ENCODE assay signal across 8 cellular contexts in the genomic region with DNA sequence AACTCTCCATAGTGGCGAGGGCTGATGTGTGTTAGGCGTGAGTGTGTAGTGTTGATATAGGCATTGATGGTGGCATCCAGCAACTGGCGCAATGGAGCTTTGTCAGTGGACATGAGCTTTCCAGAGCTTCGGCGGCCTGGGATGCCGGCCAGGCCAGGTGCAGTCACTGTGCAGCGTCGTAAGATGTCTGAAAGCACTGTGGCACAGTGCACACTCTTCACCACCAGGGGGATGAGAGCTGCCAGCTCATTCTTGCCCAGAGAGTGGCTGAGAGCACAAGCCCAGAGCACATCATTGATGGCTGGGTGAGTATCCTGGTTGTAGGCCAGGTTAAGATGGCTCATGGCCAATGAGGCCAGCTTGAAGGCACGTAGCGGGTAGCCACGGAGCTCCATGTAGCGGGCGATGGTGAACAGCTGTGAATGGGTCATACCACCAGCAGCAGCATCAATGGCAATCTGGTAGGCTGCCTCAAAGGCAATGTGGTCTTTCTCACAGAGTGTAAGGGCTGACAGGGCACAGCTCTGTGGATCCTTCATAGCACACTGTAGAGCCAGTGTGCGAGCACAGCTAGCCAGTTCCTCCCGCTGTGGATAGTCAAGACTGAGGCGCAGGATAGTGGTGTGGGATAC. TPM values are rescaled to one million over a fixed set of nuclear protein-coding genes. Genes with fewer than 3 reads are reported as not detected.
A peak's percentile ranks its signal among the peaks of the same experiment; 100 is the strongest.
DNase-seq lines count a peak whose midpoint lies in the region; ATAC-seq, FAIRE-seq and TF ChIP-seq lines count a peak whose summit lies in the region.

No MANE protein-coding gene starts in this region.

- H3K9me3 ChIP-seq in SK-N-SH (no peaks in the 10 kb centered on the region), left ventricle myocardium inferior (replicated peaks) (no peaks in the 10 kb centered on the region), gastrocnemius medialis (no peaks in the 10 kb centered on the region)

- H3K79me2 ChIP-seq in SK-N-SH (ENCODE audit: insufficient read depth) = peaks cover 2% of the 10 kb centered on the region; the same call in 1 of the 2 replicates

- 68% methylated on average over 13 of the region's 16 CpGs for whole genome bisulfite sequencing in SK-N-SH (ENCODE audit: low lambda C conversion rate)

- no peak overlapping the region for H2AFZ ChIP-seq in SK-N-SH (ENCODE audit: low read depth)

- H3K4me3 ChIP-seq in SK-N-SH (ENCODE audit: low read depth in 2 of 2, low read length in 1 of 2) (no peak overlapping the region), left ventricle myocardium inferior (no peak overlapping the region), gastrocnemius medialis (no peak overlapping the region)

- in situ Hi-C loops in gastrocnemius medialis (cut with MboI; ENCODE audit: low sequenced_read_pairs in 4 of 4) = loop anchor here (5.0 to 25.0 kb wide), 7 partner anchors 279 to 546 kb away; a partner anchor contains a TSS

- intact Hi-C loops in left ventricle myocardium inferior (cut with micrococcal nuclease) = loop anchor here (10.0 kb wide), 1 partner anchor 476 kb away; a partner anchor contains a TSS
- intact Hi-C loops in gastrocnemius medialis (cut with DNase I; ENCODE audit: low total_unique reads) = loop anchor here (10.0 kb wide), 1 partner anchor 184 kb away; no protein-coding TSS in a partner anchor

- H3K27ac ChIP-seq in SK-N-SH (ENCODE audit: low read depth in 2 of 2, low read length in 1 of 2) = no peak overlapping the region; a peak in 1 of 4 replicates
- no peak overlapping the region for H3K27ac ChIP-seq in left ventricle myocardium inferior (replicated peaks)
- no peak overlapping the region for H3K27ac ChIP-seq in gastrocnemius medialis

- TF ChIP-seq CTCF in SK-N-SH (IDR thresholded peaks at IDR 0.05) (peak; percentile 72), left ventricle myocardium inferior (IDR thresholded peaks at IDR 0.05; ENCODE audit: borderline replicate concordance) (peak; percentile 66), gastrocnemius medialis (IDR thresholded peaks at IDR 0.05 in 4 of 5, conservative IDR thresholded peaks at IDR 0.05 in 1 of 5) (peak in 4 of 5 experiments; percentile 35 to 52 (median 43))

- no peak overlapping the region for H3K9ac ChIP-seq in SK-N-SH

- H4K20me1 ChIP-seq in SK-N-SH (ENCODE audit: insufficient read depth) = no peaks in the 10 kb centered on the region

- DNase-seq in AML-193 (lab: John Stamatoyannopoulos, UW) = peak; percentile 29 to 38
- no peak for DNase-seq in GM19239 (ENCODE audit: insufficient read length, low spot score)
- peak; percentile 78 for DNase-seq in LHCN-M2 (ENCODE audit: low read depth)
- DNase-seq in SK-N-SH = peak; percentile 58
- peak; percentile 40 for DNase-seq in activated naive CD8-positive, alpha-beta T cell treated with anti-CD3 and anti-CD28 coated beads, Interleukin-2, amount 50 U/mL, for 16 hours (ENCODE audit: low read depth, low spot score)
- no peak for DNase-seq in left ventricle myocardium inferior
- no peak for DNase-seq in gastrocnemius medialis

- H3K9me2 ChIP-seq in SK-N-SH = no peaks in the 10 kb centered on the region

- POLR2A ChIA-PET in SK-N-SH (lab: Yijun Ruan, JAX) = interaction anchor here (1.0 to 2.2 kb wide), 4 partner anchors 187 to 321 kb away, joined by 4 to 10 read pairs (median 6); a partner anchor contains a TSS

- peak in 1 of 2 donors; percentile 46 for ATAC-seq in gastrocnemius medialis
- no peak for ATAC-seq in GM21825 (IDR thresholded peaks at IDR 0.05; ENCODE audit: unreplicated experiment)

- H3K27me3 ChIP-seq in SK-N-SH (ENCODE audit: insufficient read depth) (no peaks in the 10 kb centered on the region), left ventricle myocardium inferior (ENCODE audit: low read depth) (no peaks in the 10 kb centered on the region), gastrocnemius medialis (no peaks in the 10 kb centered on the region)

- H3F3A ChIP-seq in SK-N-SH (replicated peaks; ENCODE audit: insufficient read depth) = no peaks in the 10 kb centered on the region

- H3K36me3 ChIP-seq in SK-N-SH (replicated peaks in 1 of 2; ENCODE audit: control insufficient read depth in 1 of 2, insufficient read depth in 2 of 2, low read length in 1 of 2) (peaks cover 0 to 20% of the 10 kb centered on the region in 2 experiments), left ventricle myocardium inferior (peaks cover 9% of the 10 kb centered on the region), gastrocnemius medialis (peaks cover 0 to 12% of the 10 kb centered on the region in 2 donors)

- no peak for TF ChIP-seq EP300 in SK-N-SH (IDR thresholded peaks at IDR 0.05; ENCODE audit: borderline replicate concordance in 1 of 2, low read depth in 1 of 2, low read length in 1 of 2)

- no peak for TF ChIP-seq POLR2A in gastrocnemius medialis (IDR thresholded peaks at IDR 0.05)

- CTCF ChIA-PET in SK-N-SH (lab: Yijun Ruan, JAX) = interaction anchor here (0.5 to 13.4 kb wide), 22 partner anchors 10 to 474 kb away, joined by 3 to 470 read pairs (median 4); a partner anchor contains a TSS

- FAIRE-seq in GM19239 (lab: Jason Lieb, UNC) = peak; percentile 75

- peak; percentile 74 for TF ChIP-seq RAD21 in SK-N-SH (IDR thresholded peaks at IDR 0.05; ENCODE audit: low read length)

- no peak overlapping the region for H3K4me2 ChIP-seq in SK-N-SH

- H3K4me1 ChIP-seq in SK-N-SH (ENCODE audit: control insufficient read depth in 1 of 2, insufficient read depth in 2 of 2, low read depth in 1 of 2, low read length in 1 of 2) = peaks cover 0 to 13% of the 10 kb centered on the region in 2 experiments; a peak in 1 of 4 replicates
- peaks cover 12% of the 10 kb centered on the region for H3K4me1 ChIP-seq in left ventricle myocardium inferior
- peaks cover 6 to 15% of the 10 kb centered on the region in 2 donors for H3K4me1 ChIP-seq in gastrocnemius medialis

TF ChIP-seq in SK-N-SH, 30 proteins besides CTCF, POLR2A, EP300 and RAD21:
- TF ChIP-seq SMC3 (IDR thresholded peaks at IDR 0.05; ENCODE audit: low read depth, low read length) (peak; percentile 91), RFX5 (IDR thresholded peaks at IDR 0.05; ENCODE audit: low read length) (no peak)

RNA-seq across cellular contexts. Expression of a gene that starts 6.7 kb away (rescaled TPM):
- total RNA-seq in LHCN-M2 (2014; rRNA removed) (122 and 124 TPM in 2 replicates), left ventricle myocardium inferior (67.5 TPM), gastrocnemius medialis (10 to 100 TPM; 42.6 to 68.8 (median 61.7) TPM)
- 168 TPM for polyA plus RNA-seq in LHCN-M2 (2012)
- polyA plus RNA-seq in SK-N-SH (2012; rRNA removed) = 230 and 247 TPM in 2 replicates
- polyA plus RNA-seq in SK-N-SH (2012; cell fraction: cytosol; rRNA removed) = 122 and 163 TPM in 2 replicates
- 383 and 398 TPM in 2 replicates for polyA plus RNA-seq in SK-N-SH (2012; cell fraction: nucleus; rRNA removed)

RNA-seq across cellular contexts. Expression of a gene that starts 7.6 kb away (rescaled TPM):
- 39.2 and 40.8 TPM in 2 replicates for total RNA-seq in LHCN-M2 (2014; rRNA removed)
- polyA plus RNA-seq in LHCN-M2 (2012) = 35.6 TPM
- 39.3 and 44.2 TPM in 2 replicates for polyA plus RNA-seq in SK-N-SH (2012; rRNA removed)
- polyA plus RNA-seq in SK-N-SH (2012; cell fraction: cytosol; rRNA removed) = 24.8 and 25.4 TPM in 2 replicates
- 111 and 121 TPM in 2 replicates for polyA plus RNA-seq in SK-N-SH (2012; cell fraction: nucleus; rRNA removed)
- 19.1 TPM for total RNA-seq in left ventricle myocardium inferior
- total RNA-seq in gastrocnemius medialis = 10 to 100 TPM; 29.2 to 91.0 (median 47.0) TPM

RNA-seq across cellular contexts. Expression of a gene that starts 32.3 kb away (rescaled TPM):
- 42.5 and 47.9 TPM in 2 replicates for total RNA-seq in LHCN-M2 (2014; rRNA removed)
- 36.3 TPM for polyA plus RNA-seq in LHCN-M2 (2012)
- polyA plus RNA-seq in SK-N-SH (2012; rRNA removed) = 21.3 and 24.8 TPM in 2 replicates
- 29.3 and 31.5 TPM in 2 replicates for polyA plus RNA-seq in SK-N-SH (2012; cell fraction: cytosol; rRNA removed)
- 11.6 and 15.9 TPM in 2 replicates for polyA plus RNA-seq in SK-N-SH (2012; cell fraction: nucleus; rRNA removed)
- total RNA-seq in left ventricle myocardium inferior = 42.1 TPM
- 10 to 100 TPM; 33.0 to 60.6 (median 54.7) TPM for total RNA-seq in gastrocnemius medialis

Comparison
In these comparisons a context has a peak if more than half of its experiments do, and no peak if none do; other contexts are left out.
1. DNase-seq: peak in AML-193 (2 of 2), LHCN-M2 (single experiment), SK-N-SH (single experiment) and activated naive CD8-positive, alpha-beta T cell treated with anti-CD3 and anti-CD28 coated beads, Interleukin-2, amount 50 U/mL, for 16 hours (single experiment); none in GM19239 (single experiment), left ventricle myocardium inferior (single experiment) and gastrocnemius medialis (0 of 2).
2. Peak in every context shown above with its lines, with median percentiles within 50 percentile points of each other: CTCF ChIP-seq.